14 cellular contexts compared by ENCODE assay signal in genomic region chrX:54785901-54786300, GRCh38. TPM values are rescaled to one million over a fixed set of nuclear protein-coding genes. Genes with fewer than 3 reads are reported as not detected.
DNase-seq lines count a peak whose midpoint lies in the region; ATAC-seq, FAIRE-seq and TF ChIP-seq lines count a peak whose summit lies in the region.
"Had no signal": no experiment of that assay in that cellular context is flagged by ENCODE, and none has a peak within 500 bp of the region (broad histone marks: within the 10 kb centered on the region; RNA-seq: fewer than 3 reads in every experiment).

No MANE protein-coding gene starts in this region.

- H3K27ac ChIP-seq in A549 (no peak overlapping the region), Panc1 (ENCODE audit: low read length) (no peak overlapping the region), spleen (no peak overlapping the region)

- no peak for FAIRE-seq in A549 (lab: Jason Lieb, UNC)

- intact Hi-C loops in Panc1 (cut with micrococcal nuclease; ENCODE audit: unreplicated experiment) (loop anchor here (10.0 kb wide), 1 partner anchor 141 kb away; no protein-coding TSS in a partner anchor), spleen (cut with DNase I; ENCODE audit: low total_unique reads) (no loop called here)

- TF ChIP-seq POLR2A in A549 (IDR thresholded peaks at IDR 0.05; ENCODE audit: low read length) (no peak), spleen (IDR thresholded peaks at IDR 0.05) (no peak)

- H3K9me3 ChIP-seq in A549 = no peaks in the 10 kb centered on the region
- H3K9me3 ChIP-seq in Panc1 (ENCODE audit: control insufficient read depth, insufficient read depth, low read depth, low read length) = no peaks in the 10 kb centered on the region
- no peaks in the 10 kb centered on the region for H3K9me3 ChIP-seq in spleen

- ATAC-seq in A549 = peak; percentile 13 to 84; a peak in 3 of 6 replicates
- no peak for ATAC-seq in Panc1

- TF ChIP-seq RAD21 in A549 (conservative IDR thresholded peaks at IDR 0.05 in 1 of 2, IDR thresholded peaks at IDR 0.05 in 1 of 2) = peak in 1 of 2 experiments; percentile 21; a peak in 1 of 5 replicates

- CTCF ChIA-PET in A549 (lab: Yijun Ruan, JAX) = interaction anchor here (1.5 kb wide), 1 partner anchor 12 kb away, joined by 4 read pairs; the partner anchor contains the start of gene ITIH6
- CTCF ChIA-PET in Panc1 (lab: Charles Lee) = no interaction called here

- TF ChIP-seq EP300 in A549 (IDR thresholded peaks at IDR 0.05) = no peak

- WGBS in A549 (ENCODE audit: missing lambda C conversion rate) = 4% methylated on average over 4 of the region's 4 CpGs
- WGBS in spleen, 5 donors = 30 to 83% (median 48%) methylated on average over 1 to 4 of the region's 4 CpGs

- POLR2A ChIA-PET in A549 (lab: Yijun Ruan, JAX) = no interaction called here
- POLR2A ChIA-PET in Panc1 (lab: Charles Lee) = no interaction called here

- H3K36me3 ChIP-seq in Panc1 (ENCODE audit: control insufficient read depth, insufficient read depth, low read length) (no peaks in the 10 kb centered on the region), spleen (no peaks in the 10 kb centered on the region)

- in situ Hi-C loops in Panc1 (cut with HindIII; ENCODE audit: low pct_unique_long_range_greater_than_20kb, low sequenced_read_pairs) = no loop called here

- no peaks in the 10 kb centered on the region for H3K4me1 ChIP-seq in A549
- H3K4me1 ChIP-seq in Panc1 (ENCODE audit: control insufficient read depth, insufficient read depth, low read length) = no peaks in the 10 kb centered on the region
- H3K4me1 ChIP-seq in spleen = no peaks in the 10 kb centered on the region

- H3K27me3 ChIP-seq in Panc1 (ENCODE audit: control insufficient read depth, insufficient read depth, low read length) (no peaks in the 10 kb centered on the region), spleen (replicated peaks in 1 of 7) (peaks cover 0 to 4% (median 0%) of the 10 kb centered on the region in 7 donors)

- TF ChIP-seq CTCF in A549 (IDR thresholded peaks at IDR 0.05) (no peak), GM12865 (IDR thresholded peaks at IDR 0.05; ENCODE audit: insufficient read depth, low read depth, low read length, missing control alignments) (peak; percentile 36), Panc1 (IDR thresholded peaks at IDR 0.05) (peak; percentile 37; the same call in 1 of the 2 replicates), fibroblast of the aortic adventitia (IDR thresholded peaks at IDR 0.05; ENCODE audit: insufficient read depth, low read length) (peak; percentile 28), spleen (IDR thresholded peaks at IDR 0.05 in 8 of 11, conservative IDR thresholded peaks at IDR 0.05 in 3 of 11) (no peak)

- H3K4me3 ChIP-seq in A549 = no peak overlapping the region
- no peak overlapping the region for H3K4me3 ChIP-seq in GM12865 (ENCODE audit: low read depth, low read length)
- H3K4me3 ChIP-seq in Panc1 (ENCODE audit: low read depth in 2 of 2, low read length in 2 of 2) = no peak overlapping the region
- no peak overlapping the region for H3K4me3 ChIP-seq in fibroblast of the aortic adventitia (ENCODE audit: low read depth, low read length)
- no peak overlapping the region for H3K4me3 ChIP-seq in spleen

- no TSS peak for BruUV-seq in Panc1 (replicated peaks; lab: Mats Ljungman, UMichigan)

- H3K4me2 ChIP-seq in A549 = no peak overlapping the region

- DNase-seq in A549 (ENCODE audit: low read depth in 1 of 2, low spot score in 1 of 2) (peak in 1 of 2 experiments; percentile 21), GM12865 (ENCODE audit: low read depth) (peak; percentile 43), Panc1 (ENCODE audit: low read depth, low spot score) (no peak), fibroblast of the aortic adventitia (ENCODE audit: low read depth) (peak; percentile 13), HPDE6-E6E7 (ENCODE audit: extremely low spot score) (no peak), activated T-cell treated with anti-CD3 and anti-CD28 coated beads for 4 hours (no peak), spleen (no peak)
- DNase-seq in stimulated activated CD4-positive, alpha-beta T cell treated with anti-CD3 and anti-CD28 coated beads, Interleukin-2, amount 100 ng/mL, for 48 hours = no peak
- DNase-seq: effector memory CD4-positive, alpha-beta T cell; GOT3; IMR-90; mesenchymal stem cell; Right ventricle myocardium superior had no signal

TF ChIP-seq in A549, 52 proteins besides CTCF, POLR2A, EP300 and RAD21 (continues in another document):
- TF ChIP-seq KDM1A (IDR thresholded peaks at IDR 0.05; ENCODE audit: low read depth) (no peak), JUN (IDR thresholded peaks at IDR 0.05) (no peak), HOXA7 (CRISPR knock-in tag; IDR thresholded peaks at IDR 0.05) (no peak), RNF2 (IDR thresholded peaks at IDR 0.05; ENCODE audit: borderline replicate concordance, low read depth) (no peak), HOXB5 (CRISPR knock-in tag; IDR thresholded peaks at IDR 0.05) (no peak), ATOH8 (CRISPR knock-in tag; IDR thresholded peaks at IDR 0.05; ENCODE audit: low read depth) (no peak), NFE2L2 (conservative IDR thresholded peaks at IDR 0.05; ENCODE audit: low read length) (no peak), MYC (IDR thresholded peaks at IDR 0.05; ENCODE audit: borderline replicate concordance, low read length) (no peak), HEYL (CRISPR knock-in tag; IDR thresholded peaks at IDR 0.05) (no peak), HES2 (IDR thresholded peaks at IDR 0.05) (no peak), PBX3 (IDR thresholded peaks at IDR 0.05) (no peak), HDAC2 (IDR thresholded peaks at IDR 0.05) (no peak), KDM5A (IDR thresholded peaks at IDR 0.05) (no peak), E2F6 (IDR thresholded peaks at IDR 0.05; ENCODE audit: borderline replicate concordance, low read depth) (no peak), FOSB (CRISPR knock-in tag; IDR thresholded peaks at IDR 0.05) (no peak)

RNA-seq across cellular contexts. Expression of gene ITIH6, which starts 12.2 kb away (rescaled TPM):
- polyA plus RNA-seq in A549 (2011; rRNA removed) = 0.04 and 0.11 TPM in 2 replicates
- under 0.01 and 0.01 TPM in 2 replicates for polyA plus RNA-seq in A549 (2012; cell fraction: cytosol; rRNA removed)
- not detected in 2 replicates for polyA plus RNA-seq in A549 (2012; cell fraction: nucleus; rRNA removed)
- polyA plus RNA-seq in A549 (2017; fragmentation: RNase III; extraction: RNeasy Plus Mini Kit Qiagen cat#74134 plus additional on column Dnase treatment) = not detected in 3 replicates
- 0.04 and 0.10 TPM in 2 replicates for polyA minus RNA-seq in A549 (2011; rRNA and poly(A)+ RNA removed)
- total RNA-seq in Panc1 (2021; ENCODE audit: unreplicated experiment) = not detected
- polyA plus RNA-seq in Panc1 (2012; ENCODE audit: insufficient read length) = not detected
- not detected in 2 replicates for total RNA-seq in fibroblast of the aortic adventitia (ENCODE audit: low replicate concordance)
- total RNA-seq in spleen = not detected
- not detected for polyA plus RNA-seq in spleen
- total RNA-seq: IMR-90, Right ventricle myocardium superior, ureter had no signal
- polyA plus RNA-seq: IMR-90 had no signal

RNA-seq across cellular contexts. Expression of gene MAGED2, which starts 21.6 kb away (rescaled TPM):
- polyA plus RNA-seq in A549 (2011; rRNA removed) = 79.9 and 87.6 TPM in 2 replicates
- polyA plus RNA-seq in A549 (2012; cell fraction: cytosol; rRNA removed) = 41.7 and 47.9 TPM in 2 replicates
- polyA plus RNA-seq in A549 (2012; cell fraction: nucleus; rRNA removed) = 76.6 and 96.7 TPM in 2 replicates
- polyA plus RNA-seq in A549 (2017; fragmentation: RNase III; extraction: RNeasy Plus Mini Kit Qiagen cat#74134 plus additional on column Dnase treatment) = 87.7 to 127 TPM (median 109 TPM) in 3 replicates
- 35.7 and 39.0 TPM in 2 replicates for polyA minus RNA-seq in A549 (2011; rRNA and poly(A)+ RNA removed)
- 69.5 TPM for total RNA-seq in Panc1 (2021; ENCODE audit: unreplicated experiment)
- polyA plus RNA-seq in Panc1 (2012; ENCODE audit: insufficient read length) = 79.1 TPM
- 147 and 163 TPM in 2 replicates for total RNA-seq in fibroblast of the aortic adventitia (ENCODE audit: low replicate concordance)
- 10 to 100 TPM; 64.3 to 79.0 (median 69.9) TPM for total RNA-seq in spleen
- 10 to 100 TPM; 37.6 to 42.1 (median 39.0) TPM for polyA plus RNA-seq in spleen

Comparison
In these comparisons a context has a peak if more than half of its experiments do, and no peak if none do; other contexts are left out.
1. DNase-seq: peak in GM12865 (single experiment) and fibroblast of the aortic adventitia (single experiment); none in Panc1 (single experiment), HPDE6-E6E7 (single experiment), activated T-cell treated with anti-CD3 and anti-CD28 coated beads for 4 hours (single experiment), stimulated activated CD4-positive, alpha-beta T cell treated with anti-CD3 and anti-CD28 coated beads, Interleukin-2, amount 100 ng/mL, for 48 hours (0 of 2) and spleen (single experiment).
2. CTCF ChIP-seq: peak in GM12865 (single experiment), Panc1 (single experiment) and fibroblast of the aortic adventitia (single experiment); none in A549 (single experiment) and spleen (0 of 11).